Comparison of ENCODE assay signal across 31 cellular contexts in genomic region chr18:62201870-62202269, GRCh38. TPM values are rescaled to one million over a fixed set of nuclear protein-coding genes. Genes with fewer than 3 reads are reported as not detected.
DNase-seq lines count a peak whose midpoint lies in the region; ATAC-seq, FAIRE-seq and TF ChIP-seq lines count a peak whose summit lies in the region.
"Had no signal": no experiment of that assay in that cellular context is flagged by ENCODE, and none has a peak within 500 bp of the region (broad histone marks: within the 10 kb centered on the region; RNA-seq: fewer than 3 reads in every experiment).

No MANE protein-coding gene starts in this region.

- H3F3A ChIP-seq in PC-3 (ENCODE audit: low read length, unreplicated experiment): no peaks in the 10 kb centered on the region

- no peak overlapping the region for H3K4me3 Mint-ChIP-seq in CD8-positive, alpha-beta T cell
- H3K4me3 Mint-ChIP-seq: activated naive CD8-positive, alpha-beta T cell treated with anti-CD3 and anti-CD28 coated beads, Interleukin-2, amount 10 ng/mL, durations not matched to agents 7 days and 5 days; CD4-positive, CD25-positive, alpha-beta regulatory T cell; stimulated activated naive CD8-positive, alpha-beta T cell treated with anti-CD3 and anti-CD28 coated beads, Interleukin-15, Interleukin-2, amounts not matched to agents 100 ng/mL and 50 ng/mL, for 24 hours had no signal

- H3K4me2 ChIP-seq in PC-3 (ENCODE audit: low read length) (peak overlapping the region; percentile 61), trophoblast cell (ENCODE audit: low read length) (no peak overlapping the region)

- no peak overlapping the region for H3K27ac Mint-ChIP-seq in CD8-positive, alpha-beta T cell
- H3K27ac Mint-ChIP-seq: activated naive CD8-positive, alpha-beta T cell treated with anti-CD3 and anti-CD28 coated beads, Interleukin-2, amount 10 ng/mL, durations not matched to agents 7 days and 5 days; CD4-positive, CD25-positive, alpha-beta regulatory T cell; stimulated activated naive CD8-positive, alpha-beta T cell treated with anti-CD3 and anti-CD28 coated beads, Interleukin-15, Interleukin-2, amounts not matched to agents 100 ng/mL and 50 ng/mL, for 24 hours had no signal

- peaks cover 16% of the 10 kb centered on the region for H3K4me1 ChIP-seq in PC-3 (ENCODE audit: insufficient read depth, low read length)
- H3K4me1 ChIP-seq in foreskin keratinocyte: peaks cover 34% of the 10 kb centered on the region
- no peaks in the 10 kb centered on the region for H3K4me1 ChIP-seq in trophoblast cell (ENCODE audit: control insufficient read depth in 1 of 2, insufficient read depth in 2 of 2, low read length in 2 of 2)
- peaks cover 7% of the 10 kb centered on the region for H3K4me1 ChIP-seq in CD8-positive, alpha-beta T cell (ENCODE audit: insufficient read depth, low read length)

- peak; percentile 57 for FAIRE-seq in GM19239 (lab: Jason Lieb, UNC)
- FAIRE-seq: astrocyte, K562 had no signal

- CTCF ChIA-PET in PC-3 (lab: Charles Lee): no interaction called here
- CTCF ChIA-PET in CD8-positive, alpha-beta T cell (lab: Charles Lee): no interaction called here

- H3K9me3 Mint-ChIP-seq in CD8-positive, alpha-beta T cell: no peaks in the 10 kb centered on the region
- H3K9me3 Mint-ChIP-seq: activated naive CD8-positive, alpha-beta T cell treated with anti-CD3 and anti-CD28 coated beads, Interleukin-2, amount 10 ng/mL, durations not matched to agents 7 days and 5 days; stimulated activated naive CD8-positive, alpha-beta T cell treated with anti-CD3 and anti-CD28 coated beads, Interleukin-15, Interleukin-2, amounts not matched to agents 100 ng/mL and 50 ng/mL, for 24 hours had no signal

- H3K9ac ChIP-seq in PC-3 (ENCODE audit: low read length) (no peak overlapping the region), trophoblast cell (ENCODE audit: low read length) (no peak overlapping the region)

- no peak overlapping the region for H3K14ac ChIP-seq in trophoblast cell (ENCODE audit: low read length)

- H2AFZ ChIP-seq in PC-3 (ENCODE audit: low read length) (no peak overlapping the region), trophoblast cell (ENCODE audit: insufficient read depth, low read length, poor library complexity) (no peak overlapping the region)

- intact Hi-C loops in PC-3 (cut with micrococcal nuclease): loop anchor here (2.0 kb wide), 1 partner anchor 13 kb away; no protein-coding TSS in a partner anchor
- intact Hi-C loops in CD8-positive, alpha-beta T cell (cut with DNase I, micrococcal nuclease): loop anchor here in 1 of 2 experiments (2.0 kb wide), 1 partner anchor 13 kb away; no protein-coding TSS in a partner anchor

- H2BK5ac ChIP-seq in trophoblast cell (ENCODE audit: low read depth, low read length, poor library complexity): no peak overlapping the region

- no peak overlapping the region for H4K91ac ChIP-seq in trophoblast cell (ENCODE audit: low read depth, low read length)

- no peak overlapping the region for H2BK120ac ChIP-seq in trophoblast cell (ENCODE audit: insufficient read depth, low read length, poor library complexity)

- DNase-seq in GM19239 (ENCODE audit: insufficient read length, low spot score): no peak
- DNase-seq in PC-3: peak; percentile 84
- DNase-seq in foreskin keratinocyte: peak in 1 of 2 donors; percentile 59
- peak; percentile 60 to 96 for DNase-seq in trophoblast cell
- no peak for DNase-seq in GF-D8 (lab: John Stamatoyannopoulos, UW)
- DNase-seq in CD8-positive, alpha-beta T cell: no peak
- DNase-seq: activated CD4-positive, alpha-beta T cell treated with anti-CD3 and anti-CD28 coated beads for 48 hours; activated gamma-delta T cell; activated naive CD8-positive, alpha-beta T cell treated with anti-CD3 and anti-CD28 coated beads, Interleukin-2, amount 10 ng/mL, durations not matched to agents 7 days and 5 days; activated T-cell treated with anti-CD3 and anti-CD28 coated beads, Interleukin-2, amount 50 U/mL, for 1 hour; CD4-positive, CD25-positive, alpha-beta regulatory T cell; cerebellar nuclear complex; DMS 273 treated with DMSO at 0.1 percent for 48 hours; erythroblast; foreskin fibroblast; GOT3; heart right ventricle; mesendoderm; MG63; NCI-H1105 treated with DMSO at 0.1 percent for 48 hours; NCI-H2029 treated with DMSO at 0.1 percent for 48 hours; NCI-H226; NCI-H82; psoas muscle; WERI-Rb-1 had no signal

- H3K27me3 Mint-ChIP-seq in CD8-positive, alpha-beta T cell (ENCODE audit: low read depth): no peaks in the 10 kb centered on the region
- H3K27me3 Mint-ChIP-seq: activated naive CD8-positive, alpha-beta T cell treated with anti-CD3 and anti-CD28 coated beads, Interleukin-2, amount 10 ng/mL, durations not matched to agents 7 days and 5 days; CD4-positive, CD25-positive, alpha-beta regulatory T cell; stimulated activated naive CD8-positive, alpha-beta T cell treated with anti-CD3 and anti-CD28 coated beads, Interleukin-15, Interleukin-2, amounts not matched to agents 100 ng/mL and 50 ng/mL, for 24 hours had no signal

- H4K8ac ChIP-seq in trophoblast cell (ENCODE audit: low read depth, low read length): no peak overlapping the region

- WGBS in trophoblast cell (ENCODE audit: extremely low coverage, insufficient coverage, insufficient read length): no CpG with 5 or more reads among the region's 1 CpG

- H3K4me1 Mint-ChIP-seq in CD8-positive, alpha-beta T cell (ENCODE audit: low read depth): peaks cover 61% of the 10 kb centered on the region

- ATAC-seq in PC-3 (no peak; the same call in 1 of the 2 replicates), foreskin keratinocyte (peak; percentile 70), HG03439 (IDR thresholded peaks at IDR 0.05; ENCODE audit: unreplicated experiment) (no peak), HG02840 (IDR thresholded peaks at IDR 0.05; ENCODE audit: low FRiP score, unreplicated experiment) (no peak)
- ATAC-seq in CD8-positive, alpha-beta T cell: no peak
- ATAC-seq: heart right ventricle, K562, left lobe of liver, psoas muscle had no signal

- TF ChIP-seq CTCF in PC-3 (conservative IDR thresholded peaks at IDR 0.05; ENCODE audit: low read depth, low read length) (no peak), foreskin keratinocyte (conservative IDR thresholded peaks at IDR 0.05) (no peak)
- TF ChIP-seq CTCF in CD8-positive, alpha-beta T cell (IDR thresholded peaks at IDR 0.05): no peak

- H3K79me1 ChIP-seq in trophoblast cell (ENCODE audit: low read length): no peaks in the 10 kb centered on the region

- no peaks in the 10 kb centered on the region for H3K9me2 ChIP-seq in PC-3 (replicated peaks; ENCODE audit: low read length)

- no peak overlapping the region for H3K18ac ChIP-seq in trophoblast cell (ENCODE audit: low read length)

- no TSS peak for BruUV-seq in PC-3 (replicated peaks; lab: Mats Ljungman, UMichigan)

- H3K9me3 ChIP-seq in PC-3 (ENCODE audit: low read length) (no peaks in the 10 kb centered on the region), trophoblast cell (ENCODE audit: insufficient read depth, low read depth, low read length) (no peaks in the 10 kb centered on the region)
- H3K9me3 ChIP-seq in CD8-positive, alpha-beta T cell (ENCODE audit: low read length): no peaks in the 10 kb centered on the region
- H3K9me3 ChIP-seq: heart right ventricle, MG63, psoas muscle had no signal

- no peak overlapping the region for H4K12ac ChIP-seq in trophoblast cell (ENCODE audit: low read depth, low read length)

- H3K4me3 ChIP-seq in PC-3 (ENCODE audit: low read length) (no peak overlapping the region), trophoblast cell (ENCODE audit: low read depth, low read length) (no peak overlapping the region)
- no peak overlapping the region for H3K4me3 ChIP-seq in CD8-positive, alpha-beta T cell (ENCODE audit: low read depth, low read length)
- H3K4me3 ChIP-seq: heart right ventricle, K562, MG63, psoas muscle had no signal

- no peak overlapping the region for H2AK5ac ChIP-seq in trophoblast cell (ENCODE audit: low read length)

- H3K23ac ChIP-seq in trophoblast cell (ENCODE audit: low read length): no peak overlapping the region

- H3K79me2 ChIP-seq in PC-3 (ENCODE audit: low read length) (peaks cover 91% of the 10 kb centered on the region), trophoblast cell (ENCODE audit: control insufficient read depth, insufficient read depth, low read length, poor library complexity) (peaks cover 2% of the 10 kb centered on the region)

- H2BK12ac ChIP-seq in trophoblast cell (ENCODE audit: low read length): no peak overlapping the region

- H4K20me1 ChIP-seq in PC-3 (ENCODE audit: low read length): peaks cover 5% of the 10 kb centered on the region; the same call in 1 of the 2 replicates

- H3K27ac ChIP-seq in PC-3 (ENCODE audit: low read length) (no peak overlapping the region), foreskin keratinocyte (no peak overlapping the region), trophoblast cell (ENCODE audit: low read depth, low read length) (no peak overlapping the region)
- no peak overlapping the region for H3K27ac ChIP-seq in CD8-positive, alpha-beta T cell (ENCODE audit: low read depth, low read length)
- H3K27ac ChIP-seq: heart right ventricle, psoas muscle, WERI-Rb-1 had no signal

- H3K36me3 ChIP-seq in PC-3 (ENCODE audit: low read depth, low read length) (no peaks in the 10 kb centered on the region), trophoblast cell (ENCODE audit: control insufficient read depth in 1 of 2, insufficient read depth in 2 of 2, low read length in 2 of 2) (no peaks in the 10 kb centered on the region)
- H3K36me3 ChIP-seq in CD8-positive, alpha-beta T cell (ENCODE audit: insufficient read depth, low read length): no peaks in the 10 kb centered on the region
- H3K36me3 ChIP-seq: heart right ventricle, MG63, WERI-Rb-1 had no signal

- H3K36me3 Mint-ChIP-seq in CD8-positive, alpha-beta T cell: no peaks in the 10 kb centered on the region
- H3K36me3 Mint-ChIP-seq: CD4-positive, CD25-positive, alpha-beta regulatory T cell had no signal

- H3K27me3 ChIP-seq in PC-3 (ENCODE audit: low read length): no peaks in the 10 kb centered on the region
- no peaks in the 10 kb centered on the region for H3K27me3 ChIP-seq in foreskin keratinocyte
- no peaks in the 10 kb centered on the region for H3K27me3 ChIP-seq in trophoblast cell (ENCODE audit: insufficient read depth, low read length)
- no peaks in the 10 kb centered on the region for H3K27me3 ChIP-seq in CD8-positive, alpha-beta T cell (ENCODE audit: insufficient read depth, low read length)
- H3K27me3 ChIP-seq: heart right ventricle, MG63 had no signal

- H3K4ac ChIP-seq in trophoblast cell (ENCODE audit: low read depth, low read length): no peak overlapping the region

- POLR2A ChIA-PET in PC-3 (lab: Charles Lee; ENCODE audit: unreplicated experiment): no interaction called here
- POLR2A ChIA-PET in CD8-positive, alpha-beta T cell (lab: Charles Lee): no interaction called here

RNA-seq across cellular contexts. Expression of gene RELCH, which starts 14.8 kb away (rescaled TPM):
- 17.3 and 21.6 TPM in 2 replicates for total RNA-seq in PC-3 (2014; rRNA removed)
- total RNA-seq in foreskin keratinocyte: 16.6 and 17.9 TPM in 2 replicates
- polyA plus RNA-seq in foreskin keratinocyte: 3.6 and 4.6 TPM in 2 replicates
- polyA plus RNA-seq in trophoblast cell (2013): 10.2 and 12.0 TPM in 2 replicates
- total RNA-seq in CD8-positive, alpha-beta T cell: 10 to 100 TPM; 39.2 to 40.5 TPM

RNA-seq across cellular contexts. Expression of gene PIGN, which starts 15.0 kb away (rescaled TPM):
- total RNA-seq in PC-3 (2014; rRNA removed) (20.3 and 22.7 TPM in 2 replicates), foreskin keratinocyte (22.4 and 23.0 TPM in 2 replicates)
- 5.3 and 6.1 TPM in 2 replicates for polyA plus RNA-seq in foreskin keratinocyte
- polyA plus RNA-seq in trophoblast cell (2013): 15.3 TPM in 2 replicates
- total RNA-seq in CD8-positive, alpha-beta T cell: 1 to 10 TPM; 8.1 to 9.9 TPM

Comparison
In these comparisons a context has a peak if more than half of its experiments do, and no peak if none do; other contexts are left out.
1. DNase-seq: peak in PC-3 (single experiment) and trophoblast cell (2 of 2); none in GM19239 (single experiment), GF-D8 (single experiment) and CD8-positive, alpha-beta T cell (0 of 7).